16 cellular contexts compared by ENCODE assay signal in the genomic region with DNA sequence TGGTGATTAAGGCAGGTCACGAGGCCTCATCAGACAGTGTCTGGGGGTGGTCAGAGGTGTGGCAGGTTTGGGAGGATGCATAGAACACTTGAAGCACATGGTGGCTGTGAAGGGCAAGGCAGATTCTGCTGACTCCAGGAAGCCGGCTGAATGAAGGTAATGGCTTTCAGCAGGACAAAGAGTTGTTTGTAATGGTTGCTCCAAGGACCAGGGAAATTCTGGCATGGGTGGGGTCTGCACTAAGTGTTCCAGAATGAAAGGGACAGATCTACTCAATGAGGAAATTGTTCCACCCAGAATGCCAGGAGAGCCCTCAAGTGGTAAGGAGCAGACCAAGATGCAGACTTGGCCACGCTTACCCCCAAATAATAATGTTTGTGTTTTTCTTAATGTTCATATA.
DNase-seq lines count a peak whose midpoint lies in the region; ATAC-seq and TF ChIP-seq lines count a peak whose summit lies in the region.
"Had no signal": no experiment of that assay in that cellular context is flagged by ENCODE, and none has a peak within 500 bp of the region (broad histone marks: within the 10 kb centered on the region; RNA-seq: fewer than 3 reads in every experiment).

No MANE protein-coding gene starts in this region.

- DNase-seq in Right ventricle myocardium inferior (ENCODE audit: missing footprints) (no peak), cardiac septum (ENCODE audit: low spot score) (no peak), mucosa of descending colon (no peak), upper lobe of right lung (no peak), putamen (ENCODE audit: low spot score) (no peak), NCI-H2081 (lab: John Stamatoyannopoulos, UW) (no peak)
- no peak for DNase-seq in central memory CD8-positive, alpha-beta T cell (ENCODE audit: low spot score in 2 of 2)
- DNase-seq in NK-92 treated with Interleukin-12 subunit alpha and Interleukin-12 subunit beta, amount 100 ng/mL, for 24 hours (lab: John Stamatoyannopoulos, UW), result no peak
- DNase-seq: activated T-cell treated with anti-CD3 and anti-CD28 coated beads, Interleukin-2, amount 50 U/mL, for 1 hour; cerebellar nuclear complex; DND-41; esophagus squamous epithelium; mesenchymal stem cell; NCI-H2029 treated with DMSO at 0.1 percent for 48 hours; stimulated activated CD4-positive, alpha-beta T cell treated with anti-CD3 and anti-CD28 coated beads, Interleukin-12 subunit alpha, Interleukin-12 subunit beta, amount 100 ng/mL, for 4 hours had no signal

- H3K4me1 Mint-ChIP-seq in central memory CD8-positive, alpha-beta T cell, result peaks cover 33% of the 10 kb centered on the region

- ATAC-seq in Right ventricle myocardium inferior (peak; percentile 2), mucosa of descending colon (peak; percentile 2), upper lobe of right lung (peak; percentile 7)
- ATAC-seq in central memory CD8-positive, alpha-beta T cell (replicated peaks; ENCODE audit: extremely low read depth, poor library complexity, severe bottlenecking), result no peak
- ATAC-seq: HCT116 had no signal

- no peaks in the 10 kb centered on the region for H3K9me3 Mint-ChIP-seq in central memory CD8-positive, alpha-beta T cell

- intact Hi-C loops in Right ventricle myocardium inferior (cut with DNase I), result no loop called here
- intact Hi-C loops in cardiac septum (cut with DNase I), result no loop called here
- intact Hi-C loops in mucosa of descending colon (cut with DNase I, micrococcal nuclease), result no loop called here
- intact Hi-C loops in upper lobe of right lung (cut with DNase I), result no loop called here

- H3K36me3 ChIP-seq in mucosa of descending colon (ENCODE audit: low read depth) (peaks cover 7% of the 10 kb centered on the region), upper lobe of right lung (peaks cover 87% of the 10 kb centered on the region)

- peaks cover 49% of the 10 kb centered on the region for H3K36me3 Mint-ChIP-seq in central memory CD8-positive, alpha-beta T cell (ENCODE audit: insufficient read depth)

- H3K4me3 ChIP-seq in mucosa of descending colon (no peak overlapping the region), upper lobe of right lung (no peak overlapping the region)
- H3K4me3 ChIP-seq: esophagus squamous epithelium had no signal

- H3K27ac Mint-ChIP-seq in central memory CD8-positive, alpha-beta T cell (ENCODE audit: low read depth), result peak overlapping the region; percentile 38

- H3K27me3 Mint-ChIP-seq in central memory CD8-positive, alpha-beta T cell, result no peaks in the 10 kb centered on the region

- H3K4me3 Mint-ChIP-seq in central memory CD8-positive, alpha-beta T cell, result no peak overlapping the region

- TF ChIP-seq CTCF in mucosa of descending colon (IDR thresholded peaks at IDR 0.05), result no peak
- TF ChIP-seq CTCF in upper lobe of right lung (IDR thresholded peaks at IDR 0.05), result no peak

- H3K4me1 ChIP-seq in mucosa of descending colon (ENCODE audit: low read depth) (peaks cover 7% of the 10 kb centered on the region), upper lobe of right lung (peaks cover 30% of the 10 kb centered on the region)

- H3K9me3 ChIP-seq in mucosa of descending colon (no peaks in the 10 kb centered on the region), upper lobe of right lung (no peaks in the 10 kb centered on the region)
- H3K9me3 ChIP-seq: esophagus squamous epithelium had no signal

- H3K27me3 ChIP-seq in upper lobe of right lung, result no peaks in the 10 kb centered on the region
- H3K27me3 ChIP-seq: esophagus squamous epithelium had no signal

- no peak overlapping the region for H3K27ac ChIP-seq in upper lobe of right lung
